Comparison of ENCODE assay signal across 8 cellular contexts in the genomic region with DNA sequence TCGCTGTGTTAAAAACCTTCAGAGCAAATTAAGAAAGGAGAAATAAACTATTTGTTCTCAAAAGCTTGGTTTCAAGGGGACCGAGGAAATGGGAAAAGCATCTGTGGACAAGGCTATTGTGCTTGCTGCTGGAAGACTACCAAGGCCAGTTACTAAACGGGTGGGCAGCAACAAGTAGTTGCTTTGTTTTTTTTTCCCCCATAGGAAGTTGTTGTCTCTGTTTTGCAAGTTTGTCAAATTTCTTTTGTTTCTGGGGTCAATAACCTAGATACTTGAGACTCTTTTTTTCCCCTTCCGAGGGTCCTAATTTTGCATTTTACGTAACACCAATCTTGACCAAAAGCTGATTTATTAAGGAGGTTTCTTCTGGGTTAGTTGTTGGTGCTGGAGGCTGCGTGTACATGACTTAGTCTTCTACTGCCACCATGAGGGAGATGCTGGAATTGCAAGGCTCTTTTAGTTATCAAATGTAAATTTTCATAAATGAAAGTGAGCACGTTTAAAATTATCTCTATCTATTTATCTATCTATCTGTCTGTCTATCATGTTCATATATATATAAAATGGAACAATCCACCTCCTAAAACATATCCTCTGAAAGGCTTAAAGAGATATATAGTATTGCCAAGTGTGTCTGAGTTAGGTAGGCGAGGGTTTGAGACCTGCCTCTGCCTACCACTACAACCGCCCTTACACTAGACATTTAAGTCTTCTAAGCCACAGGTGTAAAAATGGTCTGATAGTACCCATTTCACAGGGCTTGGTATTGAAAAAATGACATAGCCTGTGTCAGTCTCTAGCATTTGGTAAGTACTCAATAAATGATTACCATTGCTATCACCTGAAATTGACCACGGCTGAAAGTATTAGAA.
DNase-seq lines count a peak whose midpoint lies in the region; ATAC-seq, FAIRE-seq and TF ChIP-seq lines count a peak whose summit lies in the region.

No MANE protein-coding gene starts in this region.

- H3K4me1 ChIP-seq in Panc1 (ENCODE audit: control insufficient read depth, insufficient read depth, low read length) (no peaks in the 10 kb centered on the region; the same call in 1 of the 2 replicates), foreskin keratinocyte (no peaks in the 10 kb centered on the region), pancreas (no peaks in the 10 kb centered on the region), upper lobe of right lung (peaks cover 9% of the 10 kb centered on the region)

- DNase-seq in DMS153 (lab: John Stamatoyannopoulos, UW) = peak; percentile 24
- DNase-seq in Panc1 (ENCODE audit: low read depth, low spot score) = peak; percentile 54
- peak; percentile 36 for DNase-seq in activated T-helper 1 cell treated with anti-CD3 and anti-CD28 coated beads, Interleukin-2, amount 50 U/mL, for 16 hours (ENCODE audit: low read depth in 1 of 2, low spot score in 1 of 2)
- DNase-seq in foreskin keratinocyte = no peak
- peak in 4 of 6 donors; percentile 37 to 71 (median 50) for DNase-seq in pancreas
- DNase-seq in upper lobe of right lung = no peak

- FAIRE-seq in pancreas (lab: Jason Lieb, UNC) = peak; percentile 89

- BruUV-seq in Panc1 (replicated peaks; lab: Mats Ljungman, UMichigan) = no TSS peak

- peak; percentile 89 for TF ChIP-seq CTCF in Panc1 (IDR thresholded peaks at IDR 0.05)
- peak; percentile 97 for TF ChIP-seq CTCF in foreskin keratinocyte (conservative IDR thresholded peaks at IDR 0.05)
- TF ChIP-seq CTCF in pancreas (IDR thresholded peaks at IDR 0.05) = peak; percentile 71 to 94 (median 90)
- peak; percentile 98 for TF ChIP-seq CTCF in upper lobe of right lung (IDR thresholded peaks at IDR 0.05)

- intact Hi-C loops in Panc1 (cut with micrococcal nuclease; ENCODE audit: unreplicated experiment) (loop anchor here (1.0 kb wide), 2 partner anchors 312 to 380 kb away; no protein-coding TSS in a partner anchor), pancreas (cut with DNase I) (loop anchor here in 2 of 3 donors (5.0 kb wide), 2 partner anchors 312 to 322 kb away; no protein-coding TSS in a partner anchor), upper lobe of right lung (cut with DNase I) (loop anchor here (5.0 kb wide), 1 partner anchor 312 kb away; no protein-coding TSS in a partner anchor)

- POLR2A ChIA-PET in Panc1 (lab: Charles Lee) = interaction anchor here (0.6 to 0.7 kb wide), 2 partner anchors 210 to 444 kb away, joined by 3 to 7 read pairs; no protein-coding TSS in a partner anchor

- no peak overlapping the region for H3K4me3 ChIP-seq in Panc1 (ENCODE audit: low read depth in 2 of 2, low read length in 2 of 2)
- no peak overlapping the region for H3K4me3 ChIP-seq in pancreas
- no peak overlapping the region for H3K4me3 ChIP-seq in upper lobe of right lung

- H3K36me3 ChIP-seq in KOPT-K1 (ENCODE audit: insufficient read depth, low read length) = no peaks in the 10 kb centered on the region
- H3K36me3 ChIP-seq in Panc1 (ENCODE audit: control insufficient read depth, insufficient read depth, low read length) = no peaks in the 10 kb centered on the region
- H3K36me3 ChIP-seq in pancreas = no peaks in the 10 kb centered on the region
- no peaks in the 10 kb centered on the region for H3K36me3 ChIP-seq in upper lobe of right lung

- ATAC-seq in Panc1 (peak; percentile 84), foreskin keratinocyte (peak; percentile 26), pancreas (peak; percentile 63 to 92 (median 88)), upper lobe of right lung (peak; percentile 91), GM21529 (IDR thresholded peaks at IDR 0.05; ENCODE audit: unreplicated experiment) (no peak)

- H3K27ac ChIP-seq in KOPT-K1 (ENCODE audit: low read depth, low read length, poor library complexity, severe bottlenecking) (peak overlapping the region; percentile 55), Panc1 (ENCODE audit: low read length) (no peak overlapping the region), foreskin keratinocyte (no peak overlapping the region), pancreas (no peak overlapping the region), upper lobe of right lung (no peak overlapping the region)

- H3K27me3 ChIP-seq in Panc1 (ENCODE audit: control insufficient read depth, insufficient read depth, low read length) (peaks cover 13% of the 10 kb centered on the region; the same call in 1 of the 2 replicates), foreskin keratinocyte (peaks cover 22% of the 10 kb centered on the region), pancreas (peaks cover 0 to 3% (median 0%) of the 10 kb centered on the region in 4 donors), upper lobe of right lung (peaks cover 8% of the 10 kb centered on the region)

- H3K9me3 ChIP-seq in KOPT-K1 (ENCODE audit: insufficient read depth, low read length, poor library complexity, severe bottlenecking) (no peaks in the 10 kb centered on the region), Panc1 (ENCODE audit: control insufficient read depth, insufficient read depth, low read depth, low read length) (no peaks in the 10 kb centered on the region), pancreas (no peaks in the 10 kb centered on the region), upper lobe of right lung (no peaks in the 10 kb centered on the region)

- CTCF ChIA-PET in Panc1 (lab: Charles Lee) = interaction anchor here (0.6 to 1.5 kb wide), 7 partner anchors 208 to 443 kb away, joined by 3 to 8 read pairs (median 6); no protein-coding TSS in a partner anchor

- in situ Hi-C loops in Panc1 (cut with HindIII; ENCODE audit: low pct_unique_long_range_greater_than_20kb, low sequenced_read_pairs) = no loop called here

- WGBS in pancreas, 2 donors = 24 to 25% methylated on average over 10 of the region's 10 CpGs

Comparison
In these comparisons a context has a peak if more than half of its experiments do, and no peak if none do; other contexts are left out.
1. DNase-seq: peak in DMS153 (single experiment), Panc1 (single experiment), activated T-helper 1 cell treated with anti-CD3 and anti-CD28 coated beads, Interleukin-2, amount 50 U/mL, for 16 hours (2 of 2) and pancreas (4 of 6); none in foreskin keratinocyte (0 of 2) and upper lobe of right lung (single experiment).
2. Peak in every context shown above with its lines, with median percentiles within 50 percentile points of each other: CTCF ChIP-seq.